Comparison of ENCODE assay signal across 12 cellular contexts in genomic region chr2:108640731-108641130, GRCh38.
DNase-seq lines count a peak whose midpoint lies in the region; ATAC-seq, FAIRE-seq and TF ChIP-seq lines count a peak whose summit lies in the region.
"Had no signal": no experiment of that assay in that cellular context is flagged by ENCODE, and none has a peak within 500 bp of the region (broad histone marks: within the 10 kb centered on the region; RNA-seq: fewer than 3 reads in every experiment).

No MANE protein-coding gene starts in this region.

- no peak for TF ChIP-seq RAD21 in HepG2 (CRISPR knock-in tag; IDR thresholded peaks at IDR 0.05)

- peaks cover 14% of the 10 kb centered on the region for H3K9me3 Mint-ChIP-seq in activated T-helper 1 cell treated with anti-CD3 and anti-CD28 coated beads, Interleukin-12 subunit alpha, Interleukin-12 subunit beta, Interleukin-2, Interleukin-4 antibody, amounts not matched to agents 30 ng/mL and 10 ng/mL and 1 ng/mL, durations not matched to agents 14 hours and 24 hours and 36 hours
- no peaks in the 10 kb centered on the region for H3K9me3 Mint-ChIP-seq in immature natural killer cell
- peaks cover 0 to 12% (median 0%) of the 10 kb centered on the region in 11 donors for H3K9me3 Mint-ChIP-seq in naive thymus-derived CD4-positive, alpha-beta T cell

- no peak for TF ChIP-seq EP300 in HepG2 (IDR thresholded peaks at IDR 0.05; ENCODE audit: low read depth in 2 of 2, low read length in 2 of 2)
- TF ChIP-seq EP300 in HepG2 (CRISPR knock-in tag; IDR thresholded peaks at IDR 0.05; ENCODE audit: borderline replicate concordance), result no peak

- no peaks in the 10 kb centered on the region for H3K27me3 ChIP-seq in ACC112 (ENCODE audit: insufficient read depth, low read length)
- H3K27me3 ChIP-seq in HepG2 (ENCODE audit: control insufficient read depth in 1 of 2, insufficient read depth in 2 of 2, low read length in 2 of 2), result no peaks in the 10 kb centered on the region
- no peaks in the 10 kb centered on the region for H3K27me3 ChIP-seq in SJCRH30
- no peaks in the 10 kb centered on the region for H3K27me3 ChIP-seq in naive thymus-derived CD4-positive, alpha-beta T cell (ENCODE audit: control insufficient read depth in 2 of 2, insufficient read depth in 2 of 2, low read length in 2 of 2)

- DNase-seq in H54 (ENCODE audit: insufficient read length, low spot score) (peak; percentile 38), immature natural killer cell (no peak), HepG2 (ENCODE audit: low spot score) (no peak), SJCRH30 (no peak)
- no peak for DNase-seq in activated T-helper 1 cell treated with anti-CD3 and anti-CD28 coated beads, Interleukin-12 subunit alpha, Interleukin-12 subunit beta, Interleukin-2, Interleukin-4 antibody, amounts not matched to agents 30 ng/mL and 10 ng/mL and 1 ng/mL, durations not matched to agents 14 hours and 24 hours and 36 hours (ENCODE audit: low spot score)
- DNase-seq in naive thymus-derived CD4-positive, alpha-beta T cell, result no peak
- DNase-seq: KG1; NK-92 treated with Interleukin-12 subunit alpha and Interleukin-12 subunit beta, amount 100 ng/mL, for 24 hours; stimulated activated naive CD8-positive, alpha-beta T cell treated with anti-CD3 and anti-CD28 coated beads, Interleukin-15, Interleukin-2, amounts not matched to agents 100 U/mL and 50 U/mL, for 24 hours had no signal

- no peak overlapping the region for H3K4me2 ChIP-seq in HepG2 (ENCODE audit: low read depth, low read length)

- in situ Hi-C loops in HepG2 (cut with HindIII; ENCODE audit: extremely low pct_ligation_motif_present, low pct_unique_long_range_greater_than_20kb), result no loop called here

- TF ChIP-seq POLR2A in H54 (IDR thresholded peaks at IDR 0.05; ENCODE audit: low read depth, low read length) (no peak), HepG2 (IDR thresholded peaks at IDR 0.05; ENCODE audit: insufficient read depth in 1 of 2, low read depth in 2 of 2, low read length in 2 of 2) (no peak)

- H3K36me3 Mint-ChIP-seq in activated T-helper 1 cell treated with anti-CD3 and anti-CD28 coated beads, Interleukin-12 subunit alpha, Interleukin-12 subunit beta, Interleukin-2, Interleukin-4 antibody, amounts not matched to agents 30 ng/mL and 10 ng/mL and 1 ng/mL, durations not matched to agents 14 hours and 24 hours and 36 hours (ENCODE audit: low read depth), result peaks cover 38% of the 10 kb centered on the region
- peaks cover 0 to 11% (median 6%) of the 10 kb centered on the region in 3 donors for H3K36me3 Mint-ChIP-seq in immature natural killer cell
- peaks cover 0 to 33% (median 6%) of the 10 kb centered on the region in 5 donors for H3K36me3 Mint-ChIP-seq in naive thymus-derived CD4-positive, alpha-beta T cell

- peaks cover 43% of the 10 kb centered on the region for H3K79me2 ChIP-seq in ACC112 (ENCODE audit: control insufficient read depth, insufficient read depth, low read length, unreplicated experiment)
- H3K79me2 ChIP-seq in HepG2 (ENCODE audit: insufficient read depth, low read length), result peaks cover 20% of the 10 kb centered on the region

- no peak overlapping the region for H3K9ac ChIP-seq in HepG2 (ENCODE audit: insufficient read depth, low read depth, low read length)

- no peak overlapping the region for H3K4me3 Mint-ChIP-seq in activated T-helper 1 cell treated with anti-CD3 and anti-CD28 coated beads, Interleukin-12 subunit alpha, Interleukin-12 subunit beta, Interleukin-2, Interleukin-4 antibody, amounts not matched to agents 30 ng/mL and 10 ng/mL and 1 ng/mL, durations not matched to agents 14 hours and 24 hours and 36 hours
- no peak overlapping the region for H3K4me3 Mint-ChIP-seq in immature natural killer cell
- no peak overlapping the region for H3K4me3 Mint-ChIP-seq in naive thymus-derived CD4-positive, alpha-beta T cell
- H3K4me3 Mint-ChIP-seq: brain had no signal

- H3K27ac ChIP-seq in ACC112 (ENCODE audit: low read depth, low read length) (peak overlapping the region; percentile 96), HepG2 (ENCODE audit: extremely low read length, insufficient read depth, low read length) (no peak overlapping the region), SJCRH30 (no peak overlapping the region)
- H3K27ac ChIP-seq in naive thymus-derived CD4-positive, alpha-beta T cell (ENCODE audit: low read depth, low read length), result no peak overlapping the region

- intact Hi-C loops in activated T-helper 1 cell treated with anti-CD3 and anti-CD28 coated beads, Interleukin-12 subunit alpha, Interleukin-12 subunit beta, Interleukin-2, Interleukin-4 antibody, amounts not matched to agents 30 ng/mL and 10 ng/mL and 1 ng/mL, durations not matched to agents 14 hours and 24 hours and 36 hours (cut with micrococcal nuclease), result no loop called here
- intact Hi-C loops in HepG2 (cut with micrococcal nuclease; ENCODE audit: unreplicated experiment), result no loop called here
- intact Hi-C loops in naive thymus-derived CD4-positive, alpha-beta T cell (cut with micrococcal nuclease), result no loop called here

- 96% methylated on average over 4 of the region's 4 CpGs for WGBS in HepG2 (ENCODE audit: low lambda C conversion rate)

- peak overlapping the region; percentile 62 for H3K4me3 ChIP-seq in ACC112 (ENCODE audit: low read depth, low read length)
- no peak overlapping the region for H3K4me3 ChIP-seq in HepG2 (replicated peaks in 1 of 3; ENCODE audit: insufficient read depth in 1 of 3, low read depth in 2 of 3, low read length in 3 of 3)
- no peak overlapping the region for H3K4me3 ChIP-seq in SJCRH30
- no peak overlapping the region for H3K4me3 ChIP-seq in naive thymus-derived CD4-positive, alpha-beta T cell (ENCODE audit: low read length)

- H3K27me3 Mint-ChIP-seq in activated T-helper 1 cell treated with anti-CD3 and anti-CD28 coated beads, Interleukin-12 subunit alpha, Interleukin-12 subunit beta, Interleukin-2, Interleukin-4 antibody, amounts not matched to agents 30 ng/mL and 10 ng/mL and 1 ng/mL, durations not matched to agents 14 hours and 24 hours and 36 hours (ENCODE audit: insufficient read depth), result no peaks in the 10 kb centered on the region
- peaks cover 0 to 5% (median 2%) of the 10 kb centered on the region in 3 donors for H3K27me3 Mint-ChIP-seq in immature natural killer cell (ENCODE audit: low read depth in 3 of 3)
- H3K27me3 Mint-ChIP-seq in naive thymus-derived CD4-positive, alpha-beta T cell, result no peaks in the 10 kb centered on the region
- H3K27me3 Mint-ChIP-seq: brain had no signal

- POLR2A ChIA-PET in HepG2 (lab: Yijun Ruan, JAX), result no interaction called here
- POLR2A ChIA-PET in naive thymus-derived CD4-positive, alpha-beta T cell (lab: Charles Lee), result no interaction called here

- BruUV-seq in HepG2 (replicated peaks; lab: Mats Ljungman, UMichigan), result no TSS peak

- no peaks in the 10 kb centered on the region for H3K9me3 ChIP-seq in HepG2 (ENCODE audit: low read length)
- no peaks in the 10 kb centered on the region; the same call in 1 of the 2 replicates for H3K9me3 ChIP-seq in SJCRH30 (replicated peaks)
- no peaks in the 10 kb centered on the region for H3K9me3 ChIP-seq in naive thymus-derived CD4-positive, alpha-beta T cell (ENCODE audit: control insufficient read depth in 2 of 3, low read length in 3 of 3)

- ATAC-seq in HepG2 (no peak), GM18502 (IDR thresholded peaks at IDR 0.05; ENCODE audit: poor library complexity, unreplicated experiment) (no peak)
- no peak for ATAC-seq in naive thymus-derived CD4-positive, alpha-beta T cell
- ATAC-seq: stimulated activated naive CD8-positive, alpha-beta T cell treated with anti-CD3 and anti-CD28 coated beads, Interleukin-15, Interleukin-2, amounts not matched to agents 100 U/mL and 50 U/mL, for 24 hours had no signal

- TF ChIP-seq CTCF in HepG2 (CRISPR knock-in tag; IDR thresholded peaks at IDR 0.05), result no peak

- FAIRE-seq in H54 (lab: Jason Lieb, UNC), result peak; percentile 67
- no peak for FAIRE-seq in HepG2 (lab: Jason Lieb, UNC)

- peaks cover 12% of the 10 kb centered on the region for H4K20me1 ChIP-seq in HepG2 (ENCODE audit: insufficient read depth, low read length)

- H3K4me1 ChIP-seq in ACC112 (ENCODE audit: control insufficient read depth, insufficient read depth, low read length, unreplicated experiment) (peaks cover 54% of the 10 kb centered on the region), HepG2 (ENCODE audit: insufficient read depth, low read length) (peaks cover 23% of the 10 kb centered on the region), SJCRH30 (no peaks in the 10 kb centered on the region)
- no peaks in the 10 kb centered on the region for H3K4me1 ChIP-seq in naive thymus-derived CD4-positive, alpha-beta T cell (ENCODE audit: control insufficient read depth in 2 of 2, insufficient read depth in 2 of 2, low read length in 2 of 2)

- H3K4me1 Mint-ChIP-seq in activated T-helper 1 cell treated with anti-CD3 and anti-CD28 coated beads, Interleukin-12 subunit alpha, Interleukin-12 subunit beta, Interleukin-2, Interleukin-4 antibody, amounts not matched to agents 30 ng/mL and 10 ng/mL and 1 ng/mL, durations not matched to agents 14 hours and 24 hours and 36 hours (ENCODE audit: low read depth), result peaks cover 56% of the 10 kb centered on the region
- H3K4me1 Mint-ChIP-seq in immature natural killer cell, result peaks cover 6 to 13% of the 10 kb centered on the region in 2 donors
- peaks cover 9 to 46% (median 23%) of the 10 kb centered on the region in 7 donors for H3K4me1 Mint-ChIP-seq in naive thymus-derived CD4-positive, alpha-beta T cell

- H2AFZ ChIP-seq in ACC112 (ENCODE audit: low read length, unreplicated experiment), result no peak overlapping the region
- H2AFZ ChIP-seq in HepG2 (ENCODE audit: low read length), result no peak overlapping the region

- H3K36me3 ChIP-seq in ACC112 (ENCODE audit: insufficient read depth, low read length) (no peaks in the 10 kb centered on the region), HepG2 (replicated peaks in 1 of 2; ENCODE audit: control insufficient read depth in 1 of 2, insufficient read depth in 2 of 2, low read length in 2 of 2) (peaks cover 0 to 4% of the 10 kb centered on the region in 2 experiments; a peak in 1 of 5 replicates), SJCRH30 (peaks cover 7% of the 10 kb centered on the region)
- H3K36me3 ChIP-seq in naive thymus-derived CD4-positive, alpha-beta T cell (ENCODE audit: control insufficient read depth in 2 of 3, insufficient read depth in 3 of 3, low read length in 3 of 3), result no peaks in the 10 kb centered on the region

- peak overlapping the region; percentile 51 for H3K27ac Mint-ChIP-seq in activated T-helper 1 cell treated with anti-CD3 and anti-CD28 coated beads, Interleukin-12 subunit alpha, Interleukin-12 subunit beta, Interleukin-2, Interleukin-4 antibody, amounts not matched to agents 30 ng/mL and 10 ng/mL and 1 ng/mL, durations not matched to agents 14 hours and 24 hours and 36 hours
- H3K27ac Mint-ChIP-seq in immature natural killer cell, result peak overlapping the region in 4 of 6 donors; percentile 7 to 67 (median 52)
- H3K27ac Mint-ChIP-seq in naive thymus-derived CD4-positive, alpha-beta T cell, result no peak overlapping the region

- CTCF ChIA-PET in HepG2 (lab: Yijun Ruan, JAX; ENCODE audit: low intra/inter-chr PET ratio, low total read pairs), result no interaction called here
- CTCF ChIA-PET in naive thymus-derived CD4-positive, alpha-beta T cell (lab: Charles Lee), result no interaction called here

TF ChIP-seq in HepG2, 621 proteins besides CTCF, POLR2A, EP300 and RAD21 (continues in another document):
- no peak for TF ChIP-seq TCF7L2 (IDR thresholded peaks at IDR 0.05; ENCODE audit: low read depth, low read length)
- TF ChIP-seq FOXC1 (CRISPR knock-in tag; IDR thresholded peaks at IDR 0.05; ENCODE audit: borderline replicate concordance), result no peak
- TF ChIP-seq HNRNPUL1 (IDR thresholded peaks at IDR 0.05; ENCODE audit: low read depth, low read length), result no peak

Comparison
In these comparisons a context has a peak if more than half of its experiments do, and no peak if none do; other contexts are left out.
1. H3K27ac Mint-ChIP-seq: peak in activated T-helper 1 cell treated with anti-CD3 and anti-CD28 coated beads, Interleukin-12 subunit alpha, Interleukin-12 subunit beta, Interleukin-2, Interleukin-4 antibody, amounts not matched to agents 30 ng/mL and 10 ng/mL and 1 ng/mL, durations not matched to agents 14 hours and 24 hours and 36 hours (single experiment) and immature natural killer cell (4 of 6); none in naive thymus-derived CD4-positive, alpha-beta T cell (0 of 9).